1 cellular context compared by ENCODE assay signal in the genomic region with DNA sequence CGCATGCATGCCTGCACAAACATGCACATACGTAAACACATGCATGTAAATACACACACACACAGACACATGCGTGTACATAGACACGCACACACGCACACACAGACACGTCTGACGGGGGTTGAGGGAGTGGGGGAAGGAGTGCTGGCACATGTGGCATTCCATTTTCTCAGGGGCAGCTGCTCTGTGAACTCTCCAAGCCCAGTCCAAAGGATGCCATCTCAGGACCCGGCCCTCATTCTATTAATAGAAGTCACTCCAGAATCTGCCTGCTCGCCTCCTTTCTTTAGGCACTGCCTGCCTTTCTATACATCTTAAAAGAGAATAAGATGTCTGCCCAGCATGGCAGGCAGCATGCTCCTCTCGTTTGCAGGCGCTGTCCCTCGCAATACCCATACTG.
TF ChIP-seq lines count a peak whose summit lies in the region.

No MANE protein-coding gene starts in this region.

TF ChIP-seq in IMR-90, 13 proteins besides CTCF, POLR2A, EP300 and RAD21:
- TF ChIP-seq RFX5 (IDR thresholded peaks at IDR 0.05; ENCODE audit: low read depth, low read length) (no peak), BHLHE40 (IDR thresholded peaks at IDR 0.05; ENCODE audit: low read depth, low read length) (no peak), CHD1 (IDR thresholded peaks at IDR 0.05; ENCODE audit: low read depth, low read length) (no peak)
